8 cellular contexts compared by ENCODE assay signal in genomic region chr2:241559489-241560180, GRCh38. TPM values are rescaled to one million over a fixed set of nuclear protein-coding genes. Genes with fewer than 3 reads are reported as not detected.
A peak's percentile ranks its signal among the peaks of the same experiment; 100 is the strongest.
DNase-seq lines count a peak whose midpoint lies in the region; ATAC-seq and TF ChIP-seq lines count a peak whose summit lies in the region.

No MANE protein-coding gene starts in this region.

- H3K27me3 ChIP-seq in MG63: no peaks in the 10 kb centered on the region
- H3K27me3 ChIP-seq in gastrocnemius medialis: peaks cover 13 to 33% (median 29%) of the 10 kb centered on the region in 3 donors

- peaks cover 0 to 7% of the 10 kb centered on the region in 2 donors for H3K4me1 ChIP-seq in gastrocnemius medialis

- no peak for TF ChIP-seq POLR2A in gastrocnemius medialis (IDR thresholded peaks at IDR 0.05)

- ATAC-seq in gastrocnemius medialis: peak in 1 of 2 donors; percentile 36
- no peak for ATAC-seq in HG02798 (IDR thresholded peaks at IDR 0.05; ENCODE audit: poor library complexity, unreplicated experiment)
- ATAC-seq in HG03045 (IDR thresholded peaks at IDR 0.05; ENCODE audit: unreplicated experiment): no peak

- intact Hi-C loops in gastrocnemius medialis (cut with DNase I; ENCODE audit: low total_unique reads): no loop called here

- H3K4me3 ChIP-seq in MG63 (peak overlapping the region; percentile 46), gastrocnemius medialis (peak overlapping the region; percentile 49 to 68 (median 53))

- no peaks in the 10 kb centered on the region; the same call in 1 of the 2 replicates for H3K36me3 ChIP-seq in MG63
- H3K36me3 ChIP-seq in gastrocnemius medialis: no peaks in the 10 kb centered on the region

- in situ Hi-C loops in Caki2 (cut with HindIII; ENCODE audit: low pct_unique_long_range_greater_than_20kb, low sequenced_read_pairs): no loop called here
- in situ Hi-C loops in gastrocnemius medialis (cut with MboI; ENCODE audit: low sequenced_read_pairs in 4 of 4): no loop called here

- no peak for TF ChIP-seq CTCF in gastrocnemius medialis (IDR thresholded peaks at IDR 0.05 in 4 of 5, conservative IDR thresholded peaks at IDR 0.05 in 1 of 5)

- H3K9me3 ChIP-seq in MG63: peaks cover 7% of the 10 kb centered on the region
- H3K9me3 ChIP-seq in gastrocnemius medialis: peaks cover 0 to 3% (median 0%) of the 10 kb centered on the region in 3 donors

- DNase-seq in Caki2 (ENCODE audit: low read depth): peak; percentile 63
- DNase-seq in MG63: peak; percentile 47
- DNase-seq in caudate nucleus (lab: John Stamatoyannopoulos, UW): peak in 58 of 61 donors; percentile 34 to 91 (median 74)
- peak; percentile 73 for DNase-seq in iris pigment epithelial cell (ENCODE audit: low read depth)
- no peak for DNase-seq in gastrocnemius medialis
- no peak for DNase-seq in activated CD4-positive, CD25-positive, alpha-beta regulatory T cell treated with anti-CD3 and anti-CD28 coated beads, Interleukin-2, amount 50 U/mL, for 72 hours

- H3K27ac ChIP-seq in caudate nucleus (ENCODE audit: low read depth, low read length): peak overlapping the region; percentile 99
- H3K27ac ChIP-seq in gastrocnemius medialis: no peak overlapping the region

RNA-seq across cellular contexts. Expression of gene BOK, which starts 1.1 kb away (rescaled TPM):
- total RNA-seq in Caki2 (2014; rRNA removed; shearing (Covaris generic); ENCODE audit: low replicate concordance): 41.1 and 48.1 TPM in 2 replicates
- total RNA-seq in MG63 (2014; rRNA removed; shearing (Covaris generic); ENCODE audit: low replicate concordance): 1.6 and 6.8 TPM in 2 replicates
- total RNA-seq in gastrocnemius medialis: 1 to 10 TPM in 3 of 4 donors, under 1 TPM in 1; 0.92 to 4.7 (median 2.3) TPM

RNA-seq across cellular contexts. Expression of gene STK25, which starts 51.3 kb away (rescaled TPM):
- total RNA-seq in Caki2 (2014; rRNA removed; shearing (Covaris generic); ENCODE audit: low replicate concordance): 196 and 270 TPM in 2 replicates
- 176 and 432 TPM in 2 replicates for total RNA-seq in MG63 (2014; rRNA removed; shearing (Covaris generic); ENCODE audit: low replicate concordance)
- total RNA-seq in gastrocnemius medialis: 100 to 1,000 TPM; 407 to 555 (median 524) TPM

Comparison
In these comparisons a context has a peak if more than half of its experiments do, and no peak if none do; other contexts are left out.
1. DNase-seq: peak in Caki2 (single experiment), MG63 (single experiment), caudate nucleus (58 of 61) and iris pigment epithelial cell (single experiment); none in gastrocnemius medialis (0 of 2) and activated CD4-positive, CD25-positive, alpha-beta regulatory T cell treated with anti-CD3 and anti-CD28 coated beads, Interleukin-2, amount 50 U/mL, for 72 hours (single experiment).